In the genomic region with DNA sequence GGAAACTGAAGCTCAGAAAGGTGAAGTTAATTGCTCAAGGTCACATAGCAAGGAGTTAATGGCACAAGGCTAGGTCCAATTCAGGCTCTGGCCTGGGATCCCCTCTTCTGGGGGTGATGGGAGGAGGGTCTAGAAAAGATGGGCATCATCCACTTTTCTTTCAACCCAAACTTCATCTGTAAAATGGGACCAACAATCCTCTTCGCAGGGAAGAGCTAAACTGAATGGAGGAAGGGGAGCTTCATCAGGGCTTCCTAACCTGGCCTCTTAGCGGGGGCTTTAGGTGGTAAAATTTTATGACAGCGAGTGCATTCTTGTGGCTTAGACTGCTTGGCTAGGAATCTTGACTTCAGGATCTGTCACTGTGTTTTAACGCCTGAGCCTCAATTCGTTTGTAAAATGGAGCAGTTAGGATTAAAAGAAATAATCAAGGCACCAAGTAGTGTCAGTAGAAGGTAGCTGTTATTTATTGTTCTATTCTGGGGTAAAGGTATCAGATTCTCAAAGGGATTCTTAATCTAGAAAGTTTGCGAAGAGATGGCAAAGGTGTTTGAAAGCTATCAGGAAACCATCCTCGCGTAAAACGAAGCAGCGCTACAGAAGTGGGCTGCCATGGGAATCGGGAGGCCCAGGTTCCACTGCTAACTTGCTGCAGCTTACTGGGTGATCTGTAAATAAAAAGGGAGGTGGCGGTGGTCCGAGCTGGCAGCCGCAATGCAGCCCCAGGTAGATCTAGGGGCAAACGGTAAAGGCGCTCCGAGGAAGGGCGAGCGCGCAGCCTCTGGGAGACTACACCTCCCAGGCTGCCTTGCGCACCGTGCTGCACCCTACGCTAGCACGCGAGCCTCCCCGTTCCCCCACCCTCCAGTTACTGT, we compare ENCODE assay signal across 8 cellular contexts. TPM values are rescaled to one million over a fixed set of nuclear protein-coding genes. Genes with fewer than 3 reads are reported as not detected.
DNase-seq lines count a peak whose midpoint lies in the region; ATAC-seq and TF ChIP-seq lines count a peak whose summit lies in the region.

No MANE protein-coding gene starts in this region.

- peaks cover 21% of the 10 kb centered on the region for H3K36me3 ChIP-seq in OCI-LY3 (replicated peaks; ENCODE audit: low read depth, low read length)
- peaks cover 14% of the 10 kb centered on the region for H3K36me3 ChIP-seq in mesodermal cell (ENCODE audit: control insufficient read depth, insufficient read depth, low read length)
- H3K36me3 ChIP-seq in upper lobe of right lung = peaks cover 27% of the 10 kb centered on the region

- ATAC-seq in HG03095 (IDR thresholded peaks at IDR 0.05; ENCODE audit: unreplicated experiment) = peak; percentile 77
- ATAC-seq in upper lobe of right lung = peak; percentile 94

- H3K9me3 ChIP-seq in OCI-LY3 (ENCODE audit: insufficient read depth, low read length) (no peaks in the 10 kb centered on the region), mesodermal cell (ENCODE audit: control insufficient read depth, low read length) (no peaks in the 10 kb centered on the region), upper lobe of right lung (no peaks in the 10 kb centered on the region)

- TF ChIP-seq CTCF in GM13977 (IDR thresholded peaks at IDR 0.05; ENCODE audit: extremely low read depth, insufficient read depth, missing control alignments) = no peak
- no peak for TF ChIP-seq CTCF in OCI-LY3 (IDR thresholded peaks at IDR 0.05; ENCODE audit: low read depth, low read length)
- TF ChIP-seq CTCF in upper lobe of right lung (IDR thresholded peaks at IDR 0.05) = no peak

- peak overlapping the region; percentile 100 for H3K9ac ChIP-seq in OCI-LY3 (ENCODE audit: low read length)

- DNase-seq in Ammon's horn (ENCODE audit: low spot score) = peak; percentile 99
- DNase-seq in GM13977 (ENCODE audit: low spot score) = peak; percentile 94
- DNase-seq in dermis microvascular lymphatic vessel endothelial cell (ENCODE audit: low read depth in 2 of 2) = peak; percentile 94 to 97
- no peak for DNase-seq in upper lobe of right lung
- DNase-seq in GOT3 (lab: John Stamatoyannopoulos, UW) = no peak

- intact Hi-C loops in upper lobe of right lung (cut with DNase I) = loop anchor here (10.0 kb wide), 1 partner anchor 57 kb away; no protein-coding TSS in a partner anchor

- peak overlapping the region; percentile 94 for H3K4me3 ChIP-seq in OCI-LY3 (ENCODE audit: low read length)
- H3K4me3 ChIP-seq in mesodermal cell (ENCODE audit: extremely low read depth, insufficient read depth, low read length, poor library complexity, severe bottlenecking) = peak overlapping the region; percentile 94
- peak overlapping the region; percentile 98 for H3K4me3 ChIP-seq in upper lobe of right lung

- H2AFZ ChIP-seq in OCI-LY3 (ENCODE audit: low read depth, low read length) = peak overlapping the region; percentile 72

- peak overlapping the region; percentile 92 for H3K27ac ChIP-seq in OCI-LY3 (ENCODE audit: low read length)
- H3K27ac ChIP-seq in mesodermal cell (ENCODE audit: low read depth, low read length, severe bottlenecking) = peak overlapping the region; percentile 100
- H3K27ac ChIP-seq in upper lobe of right lung = peak overlapping the region; percentile 100

- WGBS in mesodermal cell (ENCODE audit: insufficient coverage in 2 of 2), 2 experiments = 19 to 22% methylated on average over 18 to 23 of the region's 26 CpGs

- H4K20me1 ChIP-seq in OCI-LY3 (ENCODE audit: insufficient read depth, low read length) = peaks cover 13% of the 10 kb centered on the region

- H3K4me2 ChIP-seq in OCI-LY3 (ENCODE audit: low read length) = peak overlapping the region; percentile 83

- H3K4me1 ChIP-seq in OCI-LY3 (ENCODE audit: low read length) = peaks cover 20% of the 10 kb centered on the region
- peaks cover 23% of the 10 kb centered on the region for H3K4me1 ChIP-seq in mesodermal cell (ENCODE audit: control insufficient read depth, insufficient read depth, low read length, poor library complexity, severe bottlenecking)
- peaks cover 30% of the 10 kb centered on the region for H3K4me1 ChIP-seq in upper lobe of right lung

- no peaks in the 10 kb centered on the region for H3K27me3 ChIP-seq in OCI-LY3 (ENCODE audit: low read depth, low read length)
- H3K27me3 ChIP-seq in upper lobe of right lung = no peaks in the 10 kb centered on the region

- in situ Hi-C loops in GM13977 (cut with MboI; ENCODE audit: low pct_unique_long_range_greater_than_20kb, low sequenced_read_pairs, unreplicated experiment) = no loop called here

- peaks cover 33% of the 10 kb centered on the region for H3K79me2 ChIP-seq in OCI-LY3 (ENCODE audit: low read length)

RNA-seq across cellular contexts. Expression of a gene that starts 1.5 kb away (rescaled TPM):
- total RNA-seq in dermis microvascular lymphatic vessel endothelial cell (16.6 and 29.3 TPM in 2 replicates), upper lobe of right lung (66.6 TPM)
- polyA plus RNA-seq in mesodermal cell (2013, experiment 1 of 2) = 24.7 TPM
- 17.1 TPM for polyA plus RNA-seq in mesodermal cell (2013, experiment 2 of 2)

RNA-seq across cellular contexts. Expression of a gene that starts 39.3 kb away (rescaled TPM):
- total RNA-seq in dermis microvascular lymphatic vessel endothelial cell (6.9 and 13.4 TPM in 2 replicates), upper lobe of right lung (65.0 TPM)
- 45.6 TPM for polyA plus RNA-seq in mesodermal cell (2013, experiment 1 of 2)
- 37.9 TPM for polyA plus RNA-seq in mesodermal cell (2013, experiment 2 of 2)

RNA-seq across cellular contexts. Expression of a gene that starts 46.7 kb away (rescaled TPM):
- total RNA-seq in dermis microvascular lymphatic vessel endothelial cell (4.5 and 7.6 TPM in 2 replicates), upper lobe of right lung (48.2 TPM)
- polyA plus RNA-seq in mesodermal cell (2013, experiment 1 of 2) = 29.2 TPM
- polyA plus RNA-seq in mesodermal cell (2013, experiment 2 of 2) = 21.9 TPM

RNA-seq across cellular contexts. Expression of a gene that starts 50.7 kb away (rescaled TPM):
- total RNA-seq in dermis microvascular lymphatic vessel endothelial cell (14.9 and 21.1 TPM in 2 replicates), upper lobe of right lung (26.0 TPM)
- polyA plus RNA-seq in mesodermal cell (2013, experiment 1 of 2) = 32.7 TPM
- polyA plus RNA-seq in mesodermal cell (2013, experiment 2 of 2) = 27.0 TPM

Comparison
In these comparisons a context has a peak if more than half of its experiments do, and no peak if none do; other contexts are left out.
1. DNase-seq: peak in Ammon's horn (single experiment), GM13977 (single experiment) and dermis microvascular lymphatic vessel endothelial cell (2 of 2); none in upper lobe of right lung (single experiment) and GOT3 (single experiment).
2. Peak in every context shown above with its lines, with median percentiles within 50 percentile points of each other: H3K27ac ChIP-seq and H3K4me3 ChIP-seq.